8 cellular contexts compared by ENCODE assay signal in genomic region chr2:24075915-24076848, GRCh38. TPM values are rescaled to one million over a fixed set of nuclear protein-coding genes. Genes with fewer than 3 reads are reported as not detected.
DNase-seq lines count a peak whose midpoint lies in the region; ATAC-seq and TF ChIP-seq lines count a peak whose summit lies in the region.

TSS of gene SF3B6 (minus strand) at chr2:24076326. CDS start at chr2:24076229, 97 bp downstream.

- H3K9ac ChIP-seq in KMS-11: peak within 1 kb of the TSS; percentile 47; the same call in 1 of the 2 replicates
- H3K9ac ChIP-seq in mucosa of stomach (ENCODE audit: low read length): peak within 1 kb of the TSS; percentile 91

- peak within 1 kb of the TSS; percentile 64 for H2AFZ ChIP-seq in KMS-11 (ENCODE audit: low read depth)

- no peaks in the 10 kb centered on the region for H4K20me1 ChIP-seq in KMS-11 (ENCODE audit: insufficient read depth)

- peaks cover 18% of the 10 kb centered on the region for H3K4me1 ChIP-seq in KMS-11 (ENCODE audit: low read depth, poor library complexity, severe bottlenecking)
- H3K4me1 ChIP-seq in Peyer's patch: peaks cover 0 to 20% (median 7%) of the 10 kb centered on the region in 4 donors
- H3K4me1 ChIP-seq in esophagus (ENCODE audit: control insufficient read depth in 2 of 2, insufficient read depth in 2 of 2, low read length in 1 of 2): peaks cover 0 to 7% of the 10 kb centered on the region in 2 donors
- peaks cover 15% of the 10 kb centered on the region for H3K4me1 ChIP-seq in mucosa of stomach (ENCODE audit: control insufficient read depth, insufficient read depth, low read length)

- TF ChIP-seq CTCF in KMS-11 (conservative IDR thresholded peaks at IDR 0.05; ENCODE audit: low read depth, low read length): no peak
- TF ChIP-seq CTCF in Peyer's patch (IDR thresholded peaks at IDR 0.05): no peak

- peak; percentile 99 for DNase-seq in DMS53 treated with DMSO at 0.1 percent for 48 hours (lab: John Stamatoyannopoulos, UW; ENCODE audit: unreplicated experiment)
- peak; percentile 100 for DNase-seq in Peyer's patch
- DNase-seq in activated T-cell treated with anti-CD3 and anti-CD28 coated beads, Interleukin-2, amount 50 U/mL, for 48 hours: peak; percentile 100
- DNase-seq in stimulated activated CD8-positive, alpha-beta memory T cell treated with anti-CD3 and anti-CD28 coated beads, Interleukin-7, amount 100 ng/mL, for 1 hour (ENCODE audit: low read depth in 2 of 2): peak; percentile 96 to 99

- 1% methylated on average over 64 of the region's 64 CpGs for WGBS in esophagus, 2 donors

- no peaks in the 10 kb centered on the region for H3K9me3 ChIP-seq in Peyer's patch
- H3K9me3 ChIP-seq in esophagus (ENCODE audit: control insufficient read depth in 2 of 2, insufficient read depth in 1 of 2, low read depth in 1 of 2, low read length in 1 of 2): no peaks in the 10 kb centered on the region
- H3K9me3 ChIP-seq in mucosa of stomach (ENCODE audit: control insufficient read depth, low read length): no peaks in the 10 kb centered on the region

- H3K36me3 ChIP-seq in KMS-11 (ENCODE audit: insufficient read depth) (peaks cover 3% of the 10 kb centered on the region; the same call in 1 of the 2 replicates), Peyer's patch (peaks cover 0 to 46% (median 0%) of the 10 kb centered on the region in 3 donors), esophagus (ENCODE audit: control insufficient read depth in 2 of 2, insufficient read depth in 2 of 2, low read length in 1 of 2) (peaks cover 0 to 3% of the 10 kb centered on the region in 2 donors), mucosa of stomach (ENCODE audit: control insufficient read depth, insufficient read depth, low read length) (no peaks in the 10 kb centered on the region)

- ATAC-seq in GM21737 (IDR thresholded peaks at IDR 0.05; ENCODE audit: unreplicated experiment): peak; percentile 90

- TF ChIP-seq POLR2A in Peyer's patch (IDR thresholded peaks at IDR 0.05): peak; percentile 80 to 82

- peaks cover 31% of the 10 kb centered on the region; the same call in 1 of the 2 replicates for H3K79me2 ChIP-seq in KMS-11 (ENCODE audit: insufficient read depth, low read depth)

- H3K27me3 ChIP-seq in KMS-11 (ENCODE audit: insufficient read depth, low read depth): no peaks in the 10 kb centered on the region
- H3K27me3 ChIP-seq in Peyer's patch: no peaks in the 10 kb centered on the region
- no peaks in the 10 kb centered on the region for H3K27me3 ChIP-seq in esophagus (ENCODE audit: control insufficient read depth in 1 of 2, insufficient read depth in 2 of 2, low read length in 2 of 2)
- H3K27me3 ChIP-seq in mucosa of stomach (ENCODE audit: control insufficient read depth, insufficient read depth, low read length): no peaks in the 10 kb centered on the region

- H3K27ac ChIP-seq in KMS-11 (peak within 1 kb of the TSS; percentile 31; the same call in 1 of the 2 replicates), Peyer's patch (peak within 1 kb of the TSS; percentile 86 to 100 (median 97)), esophagus (ENCODE audit: low read depth in 2 of 2, low read length in 1 of 2) (peak within 1 kb of the TSS; percentile 99)

- H3K4me3 ChIP-seq in KMS-11 (IDR thresholded peaks at IDR 0.05; ENCODE audit: insufficient read depth, low read depth, low read length): peak within 1 kb of the TSS; percentile 73
- H3K4me3 ChIP-seq in Peyer's patch: peak within 1 kb of the TSS; percentile 64 to 80 (median 74)
- peak within 1 kb of the TSS; percentile 85 to 89 for H3K4me3 ChIP-seq in esophagus (ENCODE audit: low read depth in 1 of 2, low read length in 2 of 2)
- peak within 1 kb of the TSS; percentile 100 for H3K4me3 ChIP-seq in mucosa of stomach (ENCODE audit: low read length)

- H3K4me2 ChIP-seq in KMS-11: peak within 1 kb of the TSS; percentile 89

RNA-seq across cellular contexts. Expression of gene SF3B6, which starts in this region (rescaled TPM):
- total RNA-seq in Peyer's patch: 100 to 1,000 TPM in 2 of 4 donors, 10 to 100 TPM in 2; 75.9 to 138 (median 91.9) TPM
- polyA plus RNA-seq in esophagus: 100 to 1,000 TPM in 1 of 2 donors, 10 to 100 TPM in 1; 92.1 to 139 TPM

Comparison
In these comparisons a context has a peak if more than half of its experiments do, and no peak if none do; other contexts are left out.
1. Peak in every context shown above with its lines: DNase-seq, ATAC-seq, H3K4me3 ChIP-seq and H3K27ac ChIP-seq.
2. H3K27ac ChIP-seq: peak in every context shown above with its lines; median percentile 99 in esophagus; 97 in Peyer's patch; 31 in KMS-11.